ENCODE assay signal across 2 cellular contexts in genomic region chr4:38424171-38424871, GRCh38.
TF ChIP-seq lines count a peak whose summit lies in the region.

No MANE protein-coding gene starts in this region.

TF ChIP-seq in H1, 55 proteins besides CTCF, POLR2A, EP300 and RAD21:
- TF ChIP-seq ASH2L (IDR thresholded peaks at IDR 0.05; ENCODE audit: low read length) (peak; percentile 60), TBP (IDR thresholded peaks at IDR 0.05; ENCODE audit: low read depth, low read length) (no peak), RBBP5 (IDR thresholded peaks at IDR 0.05; ENCODE audit: borderline replicate concordance, low read depth, low read length) (no peak), TEAD4 (IDR thresholded peaks at IDR 0.05; ENCODE audit: low read depth, low read length) (peak; percentile 86), TCF12 (IDR thresholded peaks at IDR 0.05; ENCODE audit: low read depth, low read length) (no peak), SP1 (IDR thresholded peaks at IDR 0.05; ENCODE audit: low read depth, low read length) (peak; percentile 68; the same call in 1 of the 2 replicates)

TF ChIP-seq in liver, 16 proteins besides CTCF, POLR2A, EP300 and RAD21:
- no peak for TF ChIP-seq HNF4A (conservative IDR thresholded peaks at IDR 0.05)
- TF ChIP-seq SP1 (IDR thresholded peaks at IDR 0.05), result peak; percentile 13
